ENCODE assay signal across 8 cellular contexts in the genomic region with DNA sequence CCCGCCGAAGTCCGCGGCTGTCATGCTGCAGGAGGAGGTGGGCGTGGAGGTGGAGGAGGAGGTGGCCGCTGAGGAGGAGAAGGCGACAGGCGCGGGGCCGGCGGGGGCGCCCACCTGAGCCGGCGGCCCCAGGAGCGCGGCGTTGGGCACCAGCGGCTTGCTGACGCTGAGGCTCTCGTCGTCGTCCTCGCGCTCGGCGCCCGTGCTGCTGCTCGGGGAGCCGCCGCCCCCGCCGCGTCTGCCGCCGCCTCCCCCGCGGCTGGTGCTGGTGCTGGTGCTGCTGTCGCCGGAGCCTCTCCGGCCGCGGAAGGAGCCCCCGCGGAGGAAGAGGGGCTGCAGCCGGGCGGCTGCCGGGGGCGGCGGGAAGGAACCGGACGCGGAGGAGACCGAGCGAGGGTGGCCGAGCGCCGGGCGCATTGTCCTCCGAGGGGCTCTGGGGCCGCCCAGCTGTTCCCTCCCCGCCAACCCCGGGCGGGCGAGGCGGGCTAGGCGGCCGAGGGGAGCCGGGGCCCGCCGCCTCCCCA. TPM values are rescaled to one million over a fixed set of nuclear protein-coding genes. Genes with fewer than 3 reads are reported as not detected.
DNase-seq lines count a peak whose midpoint lies in the region; ATAC-seq and TF ChIP-seq lines count a peak whose summit lies in the region.

No MANE protein-coding gene starts in this region.

- no peaks in the 10 kb centered on the region for H3K79me2 ChIP-seq in Loucy (ENCODE audit: insufficient read depth, low read length)

- TF ChIP-seq CTCF in Loucy (conservative IDR thresholded peaks at IDR 0.05; ENCODE audit: low read length) (no peak), natural killer cell (IDR thresholded peaks at IDR 0.05) (no peak)

- no peak overlapping the region for H3K9ac ChIP-seq in Loucy (ENCODE audit: low read depth, low read length, poor library complexity, severe bottlenecking)

- peak overlapping the region; percentile 82 for H3K4me3 Mint-ChIP-seq in dendritic cell treated with granulocyte-macrophage colony-stimulating factor and Interleukin-4, amounts not matched to agents 40 ng/mL and 50 ng/mL, for 4 days
- no peak overlapping the region for H3K4me3 Mint-ChIP-seq in natural killer cell

- H3K27ac Mint-ChIP-seq in dendritic cell treated with granulocyte-macrophage colony-stimulating factor and Interleukin-4, amounts not matched to agents 40 ng/mL and 50 ng/mL, for 4 days, result no peak overlapping the region
- H3K27ac Mint-ChIP-seq in natural killer cell, result no peak overlapping the region

- peaks cover 15% of the 10 kb centered on the region; the same call in 1 of the 2 replicates for H3F3A ChIP-seq in Loucy (ENCODE audit: low read depth)

- peak overlapping the region; percentile 57 for H3K4me2 ChIP-seq in Loucy (ENCODE audit: low read depth, low read length, poor library complexity, severe bottlenecking)

- H3K4me1 ChIP-seq in Loucy (ENCODE audit: insufficient read depth, low read length, poor library complexity, severe bottlenecking), result peaks cover 34% of the 10 kb centered on the region

- H3K36me3 Mint-ChIP-seq in dendritic cell treated with granulocyte-macrophage colony-stimulating factor and Interleukin-4, amounts not matched to agents 40 ng/mL and 50 ng/mL, for 4 days (ENCODE audit: low read depth), result peaks cover 7% of the 10 kb centered on the region
- peaks cover 5% of the 10 kb centered on the region for H3K36me3 Mint-ChIP-seq in natural killer cell

- no peaks in the 10 kb centered on the region for H3K36me3 ChIP-seq in Loucy (ENCODE audit: insufficient read depth, low read length)

- ATAC-seq in natural killer cell (peak in 2 of 3 donors; percentile 32 to 35), HG03565 (IDR thresholded peaks at IDR 0.05; ENCODE audit: unreplicated experiment) (no peak), GM18519 (IDR thresholded peaks at IDR 0.05; ENCODE audit: low FRiP score, unreplicated experiment) (no peak)

- H3K9me3 Mint-ChIP-seq in dendritic cell treated with granulocyte-macrophage colony-stimulating factor and Interleukin-4, amounts not matched to agents 40 ng/mL and 50 ng/mL, for 4 days, result no peaks in the 10 kb centered on the region
- H3K9me3 Mint-ChIP-seq in natural killer cell, result no peaks in the 10 kb centered on the region

- no peaks in the 10 kb centered on the region for H4K20me1 ChIP-seq in Loucy (ENCODE audit: insufficient read depth, low read length, poor library complexity, severe bottlenecking)

- H3K4me1 Mint-ChIP-seq in dendritic cell treated with granulocyte-macrophage colony-stimulating factor and Interleukin-4, amounts not matched to agents 40 ng/mL and 50 ng/mL, for 4 days (ENCODE audit: low read depth), result peaks cover 57% of the 10 kb centered on the region
- peaks cover 36 to 42% of the 10 kb centered on the region in 2 donors for H3K4me1 Mint-ChIP-seq in natural killer cell

- DNase-seq in DMS53 treated with DMSO at 0.1 percent for 48 hours (lab: John Stamatoyannopoulos, UW; ENCODE audit: unreplicated experiment) (peak; percentile 24), natural killer cell (no peak), DMS79 (lab: John Stamatoyannopoulos, UW) (no peak), GF-D8 (lab: John Stamatoyannopoulos, UW) (no peak)

- peaks cover 17% of the 10 kb centered on the region for H3K27me3 Mint-ChIP-seq in dendritic cell treated with granulocyte-macrophage colony-stimulating factor and Interleukin-4, amounts not matched to agents 40 ng/mL and 50 ng/mL, for 4 days
- peaks cover 14 to 21% of the 10 kb centered on the region in 2 donors for H3K27me3 Mint-ChIP-seq in natural killer cell (ENCODE audit: low read depth in 2 of 2)

- peak overlapping the region; percentile 65 for H3K4me3 ChIP-seq in Loucy (ENCODE audit: low read length, poor library complexity, severe bottlenecking)

- H3K9me3 ChIP-seq in Loucy (ENCODE audit: insufficient read depth, low read depth, low read length), result no peaks in the 10 kb centered on the region

- H2AFZ ChIP-seq in Loucy (ENCODE audit: low read length), result no peak overlapping the region

- H3K9me2 ChIP-seq in Loucy (replicated peaks; ENCODE audit: low read depth, low read length), result no peaks in the 10 kb centered on the region

- intact Hi-C loops in dendritic cell treated with granulocyte-macrophage colony-stimulating factor and Interleukin-4, amounts not matched to agents 40 ng/mL and 50 ng/mL, for 4 days (cut with micrococcal nuclease), result loop anchor here (2.0 to 5.0 kb wide), 3 partner anchors 14 to 37 kb away; partner anchors contain the start of gene HDHD5
- intact Hi-C loops in natural killer cell (cut with micrococcal nuclease), result no loop called here

- H3K27me3 ChIP-seq in Loucy (ENCODE audit: insufficient read depth, low read length, poor library complexity, severe bottlenecking), result no peaks in the 10 kb centered on the region

RNA-seq across cellular contexts. Expression of gene TMEM121B, which starts 0.4 kb away (rescaled TPM):
- under 1 TPM in 2 of 3 donors, not detected in 1; 0.18 to 0.35 TPM for total RNA-seq in natural killer cell

RNA-seq across cellular contexts. Expression of gene IL17RA, which starts 36.0 kb away (rescaled TPM):
- total RNA-seq in natural killer cell, result 10 to 100 TPM; 22.1 to 42.6 (median 28.7) TPM

RNA-seq across cellular contexts. Expression of gene HDHD5, which starts 38.3 kb away (rescaled TPM):
- 10 to 100 TPM; 12.0 to 16.5 (median 13.5) TPM for total RNA-seq in natural killer cell

Comparison
In these comparisons a context has a peak if more than half of its experiments do, and no peak if none do; other contexts are left out.
1. ATAC-seq: peak in natural killer cell (2 of 3); none in HG03565 (single experiment) and GM18519 (single experiment).